In genomic region chr2:195945056-195945455, GRCh38 we compare ENCODE assay signal across 22 cellular contexts.
"Had no signal": no experiment of that assay in that cellular context is flagged by ENCODE, and none has a peak within 500 bp of the region (broad histone marks: within the 10 kb centered on the region; RNA-seq: fewer than 3 reads in every experiment).

No MANE protein-coding gene starts in this region.

- DNase-seq: Karpas-422, KG1, MG63, NCI-H1092, NCI-H1105 treated with DMSO at 0.1 percent for 48 hours, NCI-H1417 treated with DMSO at 0.1 percent for 48 hours, NCI-H146, NCI-H1694 treated with DMSO at 0.1 percent for 48 hours, NCI-H2029, NCI-H2081 treated with DMSO at 0.1 percent for 48 hours, NCI-H2171, NCI-H226, NCI-H446, NCI-H510A, NCI-H69, NCI-H774, Right ventricle myocardium superior, RPMI8226, SIG-M5 had no signal

- H3K27me3 ChIP-seq: MG63, SJSA1 had no signal

- H3K4me1 ChIP-seq: SJSA1 had no signal

- H3K9me3 ChIP-seq: MG63, SJSA1 had no signal

- FAIRE-seq: RCC 7860 had no signal

- H3K27ac ChIP-seq: SJSA1, SK-N-MC had no signal

- H3K4me3 ChIP-seq: MG63, SJSA1, SK-N-MC had no signal

- H3K36me3 ChIP-seq: MG63, SJSA1 had no signal
